In the genomic region with DNA sequence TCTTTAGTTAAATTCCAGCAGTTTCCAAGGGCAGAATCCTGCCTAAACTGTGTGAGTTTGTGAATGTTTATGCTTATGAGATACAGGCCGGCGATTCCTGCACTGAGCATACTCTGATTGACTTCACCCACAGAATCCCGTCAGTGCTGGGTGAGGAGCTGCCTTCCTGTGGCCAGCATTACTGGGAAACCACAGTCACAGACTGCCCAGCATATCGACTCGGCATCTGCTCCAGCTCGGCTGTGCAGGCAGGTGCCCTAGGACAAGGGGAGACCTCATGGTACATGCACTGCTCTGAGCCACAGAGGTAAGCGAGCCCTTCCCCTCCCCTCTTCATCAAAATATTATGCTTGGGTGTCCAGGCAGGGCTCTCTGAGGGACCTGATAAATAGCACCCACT, we compare ENCODE assay signal across 1 cellular context.
TF ChIP-seq lines count a peak whose summit lies in the region.

No MANE protein-coding gene starts in this region.

TF ChIP-seq in GM23338, 12 proteins besides CTCF, POLR2A, EP300 and RAD21:
- TF ChIP-seq EZH2 (IDR thresholded peaks at IDR 0.05; ENCODE audit: low read depth, unreplicated experiment) (no peak), ZNF462 (CRISPR knock-in tag; IDR thresholded peaks at IDR 0.05) (no peak)
